In the genomic region with DNA sequence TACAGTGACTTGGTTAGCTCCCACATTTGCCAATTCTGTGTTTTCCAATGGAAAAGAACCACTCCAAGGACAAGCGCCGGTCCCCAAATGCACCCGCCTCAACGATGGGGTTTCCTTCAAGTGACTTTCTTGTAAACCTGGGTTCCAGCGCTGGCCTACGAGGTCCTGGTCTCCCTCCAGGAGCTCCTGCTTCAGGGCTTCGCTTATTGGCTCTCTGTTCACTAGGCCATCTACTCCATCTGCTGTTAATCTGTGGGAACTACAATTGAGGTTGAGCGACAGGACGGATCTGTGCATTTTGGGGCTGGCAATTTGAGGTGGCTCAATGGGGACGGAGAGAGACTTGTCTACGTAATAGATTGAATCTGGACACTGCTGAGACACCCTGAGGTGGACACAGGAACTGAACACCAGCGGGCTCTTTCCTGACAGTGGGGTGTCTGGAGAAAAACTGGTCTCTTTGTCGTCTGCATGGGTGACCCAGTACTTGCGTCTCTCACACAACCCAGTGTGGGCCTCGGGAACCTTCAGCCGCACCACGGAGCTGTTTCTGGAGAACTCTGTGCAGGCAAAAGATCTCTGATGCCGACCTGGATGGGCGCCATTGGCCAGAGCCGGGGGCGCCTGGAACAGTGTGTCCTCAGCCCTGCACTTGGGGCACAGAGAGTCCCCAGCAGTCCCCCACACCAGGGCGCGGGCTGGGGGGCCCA, we compare ENCODE assay signal across 8 cellular contexts.
DNase-seq lines count a peak whose midpoint lies in the region; ATAC-seq and TF ChIP-seq lines count a peak whose summit lies in the region.

No MANE protein-coding gene starts in this region.

- ATAC-seq in HCT116 (peak; percentile 96), Panc1 (peak; percentile 88), memory B cell (ENCODE audit: low read depth) (peak; percentile 41)

- H3K9me3 ChIP-seq in HCT116 (ENCODE audit: control insufficient read depth in 1 of 2, insufficient read depth in 1 of 2, low read depth in 1 of 2, low read length in 2 of 2) (no peaks in the 10 kb centered on the region), Panc1 (ENCODE audit: control insufficient read depth, insufficient read depth, low read depth, low read length) (no peaks in the 10 kb centered on the region)

- no peak overlapping the region for H2AFZ ChIP-seq in HCT116 (ENCODE audit: low read depth, low read length, poor library complexity, severe bottlenecking)

- H3K36me3 ChIP-seq in HCT116 (ENCODE audit: control insufficient read depth in 1 of 2, insufficient read depth in 2 of 2, low read length in 2 of 2), result no peaks in the 10 kb centered on the region
- H3K36me3 ChIP-seq in Panc1 (ENCODE audit: control insufficient read depth, insufficient read depth, low read length), result no peaks in the 10 kb centered on the region

- H3K27ac Mint-ChIP-seq in endothelial cell (ENCODE audit: unreplicated experiment) (no peak overlapping the region), memory B cell (no peak overlapping the region)

- H3K9me3 Mint-ChIP-seq in endothelial cell (ENCODE audit: unreplicated experiment), result no peaks in the 10 kb centered on the region
- H3K9me3 Mint-ChIP-seq in memory B cell, result no peaks in the 10 kb centered on the region

- H3K4me1 Mint-ChIP-seq in endothelial cell (ENCODE audit: unreplicated experiment) (peaks cover 4% of the 10 kb centered on the region), memory B cell (no peaks in the 10 kb centered on the region)

- H3K4me3 Mint-ChIP-seq in endothelial cell (ENCODE audit: unreplicated experiment) (no peak overlapping the region), memory B cell (no peak overlapping the region)

- DNase-seq in DMS 273 (lab: John Stamatoyannopoulos, UW; ENCODE audit: unreplicated experiment), result peak; percentile 59
- no peak for DNase-seq in DMS 273 treated with DMSO at 0.1 percent for 48 hours (lab: John Stamatoyannopoulos, UW)
- peak; percentile 68 for DNase-seq in HCT116 (ENCODE audit: low read depth, low spot score)
- DNase-seq in Panc1 (ENCODE audit: low read depth, low spot score), result peak; percentile 15
- DNase-seq in endothelial cell (ENCODE audit: low spot score), result peak; percentile 52
- peak in 1 of 2 donors; percentile 3 for DNase-seq in memory B cell (ENCODE audit: low spot score in 2 of 2)
- DNase-seq in activated naive CD4-positive, alpha-beta T cell treated with anti-CD3 and anti-CD28 coated beads, Interleukin-2, amount 50 U/mL, for 16 hours, result no peak
- DNase-seq in stimulated activated naive CD4-positive, alpha-beta T cell (lab: John Stamatoyannopoulos, UW), result no peak

- in situ Hi-C loops in Panc1 (cut with HindIII; ENCODE audit: low pct_unique_long_range_greater_than_20kb, low sequenced_read_pairs), result no loop called here

- peaks cover 2% of the 10 kb centered on the region for H3K27me3 Mint-ChIP-seq in endothelial cell (ENCODE audit: unreplicated experiment)
- no peaks in the 10 kb centered on the region for H3K27me3 Mint-ChIP-seq in memory B cell

- H3K27ac ChIP-seq in HCT116 (ENCODE audit: low read depth, low read length) (no peak overlapping the region), Panc1 (ENCODE audit: low read length) (no peak overlapping the region)

- H3K4me3 ChIP-seq in HCT116 (replicated peaks in 1 of 2; ENCODE audit: low read depth in 1 of 2, low read length in 2 of 2) (no peak overlapping the region), Panc1 (ENCODE audit: low read depth in 2 of 2, low read length in 2 of 2) (no peak overlapping the region)

- no peaks in the 10 kb centered on the region for H3K4me1 ChIP-seq in HCT116 (ENCODE audit: control insufficient read depth in 1 of 2, insufficient read depth in 2 of 2, low read length in 2 of 2)
- no peaks in the 10 kb centered on the region for H3K4me1 ChIP-seq in Panc1 (ENCODE audit: control insufficient read depth, insufficient read depth, low read length)

- no peaks in the 10 kb centered on the region for H3K9me2 ChIP-seq in HCT116 (ENCODE audit: insufficient read depth)

- BruUV-seq in HCT116 (replicated peaks; lab: Mats Ljungman, UMichigan) (no TSS peak), Panc1 (replicated peaks; lab: Mats Ljungman, UMichigan) (no TSS peak)

- intact Hi-C loops in HCT116 (cut with micrococcal nuclease) (loop anchor here (1.0 kb wide), 4 partner anchors 343 to 636 kb away; no protein-coding TSS in a partner anchor), Panc1 (cut with micrococcal nuclease; ENCODE audit: unreplicated experiment) (no loop called here)

- H3K79me2 ChIP-seq in HCT116 (ENCODE audit: insufficient read depth, low read length), result no peaks in the 10 kb centered on the region

- H3K27me3 ChIP-seq in HCT116 (ENCODE audit: insufficient read depth, low read length) (peaks cover 25% of the 10 kb centered on the region; the same call in 1 of the 2 replicates), Panc1 (ENCODE audit: control insufficient read depth, insufficient read depth, low read length) (no peaks in the 10 kb centered on the region)

- H3K36me3 Mint-ChIP-seq in endothelial cell (ENCODE audit: low read depth, unreplicated experiment), result no peaks in the 10 kb centered on the region
- no peaks in the 10 kb centered on the region for H3K36me3 Mint-ChIP-seq in memory B cell

- CTCF ChIA-PET in HCT116 (lab: Charles Lee), result interaction anchor here (0.6 to 2.0 kb wide), 18 partner anchors 9 to 569 kb away, joined by 3 to 35 read pairs (median 4); no protein-coding TSS in a partner anchor
- CTCF ChIA-PET in Panc1 (lab: Charles Lee), result interaction anchor here (1.0 kb wide), 2 partner anchors 368 to 570 kb away, joined by 3 to 4 read pairs; no protein-coding TSS in a partner anchor

- no peaks in the 10 kb centered on the region for H4K20me1 ChIP-seq in HCT116 (ENCODE audit: insufficient read depth)

- RAD21 ChIA-PET in HCT116 (lab: Charles Lee; ENCODE audit: low non-redundant PET in 1 of 2, low total read pairs in 2 of 2, uncharacterized antibody in 2 of 2, unreplicated experiment in 2 of 2), result interaction anchor here (0.6 to 1.0 kb wide), 4 partner anchors 344 to 570 kb away, joined by 3 to 5 read pairs (median 4); no protein-coding TSS in a partner anchor

- no peak for TF ChIP-seq POLR2A in HCT116 (IDR thresholded peaks at IDR 0.05; ENCODE audit: borderline replicate concordance, extremely low read depth, insufficient read depth, insufficient read length)

- no peak overlapping the region for H3K9ac ChIP-seq in HCT116 (ENCODE audit: low read length)

- TF ChIP-seq RAD21 in HCT116 (IDR thresholded peaks at IDR 0.05; ENCODE audit: low read depth), result peak; percentile 91

- TF ChIP-seq CTCF in HCT116 (IDR thresholded peaks at IDR 0.05 in 2 of 3, conservative IDR thresholded peaks at IDR 0.05 in 1 of 3; ENCODE audit: borderline replicate concordance in 1 of 3, insufficient read depth in 1 of 3, low read depth in 2 of 3, low read length in 2 of 3) (peak; percentile 74 to 83 (median 75)), Panc1 (IDR thresholded peaks at IDR 0.05) (peak; percentile 84), endothelial cell (IDR thresholded peaks at IDR 0.05; ENCODE audit: unreplicated experiment) (peak; percentile 62)

- no peak overlapping the region for H3K4me2 ChIP-seq in HCT116 (ENCODE audit: low read length)

- POLR2A ChIA-PET in HCT116 (lab: Charles Lee) (no interaction called here), Panc1 (lab: Charles Lee) (interaction anchor here (0.5 kb wide), 1 partner anchor 571 kb away, joined by 4 read pairs; no protein-coding TSS in a partner anchor)

TF ChIP-seq in HCT116, 20 proteins besides CTCF, POLR2A, EP300 and RAD21:
- TF ChIP-seq, protein P1, sequence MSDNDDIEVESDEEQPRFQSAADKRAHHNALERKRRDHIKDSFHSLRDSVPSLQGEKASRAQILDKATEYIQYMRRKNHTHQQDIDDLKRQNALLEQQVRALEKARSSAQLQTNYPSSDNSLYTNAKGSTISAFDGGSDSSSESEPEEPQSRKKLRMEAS (IDR thresholded peaks at IDR 0.05), result no peak
- TF ChIP-seq, protein P2, sequence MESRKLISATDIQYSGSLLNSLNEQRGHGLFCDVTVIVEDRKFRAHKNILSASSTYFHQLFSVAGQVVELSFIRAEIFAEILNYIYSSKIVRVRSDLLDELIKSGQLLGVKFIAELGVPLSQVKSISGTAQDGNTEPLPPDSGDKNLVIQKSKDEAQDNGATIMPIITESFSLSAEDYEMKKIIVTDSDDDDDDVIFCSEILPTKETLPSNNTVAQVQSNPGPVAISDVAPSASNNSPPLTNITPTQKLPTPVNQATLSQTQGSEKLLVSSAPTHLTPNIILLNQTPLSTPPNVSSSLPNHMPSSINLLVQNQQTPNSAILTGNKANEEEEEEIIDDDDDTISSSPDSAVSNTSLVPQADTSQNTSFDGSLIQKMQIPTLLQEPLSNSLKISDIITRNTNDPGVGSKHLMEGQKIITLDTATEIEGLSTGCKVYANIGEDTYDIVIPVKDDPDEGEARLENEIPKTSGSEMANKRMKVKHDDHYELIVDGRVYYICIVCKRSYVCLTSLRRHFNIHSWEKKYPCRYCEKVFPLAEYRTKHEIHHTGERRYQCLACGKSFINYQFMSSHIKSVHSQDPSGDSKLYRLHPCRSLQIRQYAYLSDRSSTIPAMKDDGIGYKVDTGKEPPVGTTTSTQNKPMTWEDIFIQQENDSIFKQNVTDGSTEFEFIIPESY (IDR thresholded peaks at IDR 0.05; ENCODE audit: extremely low read depth, insufficient replicate concordance, low read length), result no peak
- TF ChIP-seq JUND (IDR thresholded peaks at IDR 0.05), result no peak
- no peak for TF ChIP-seq TCF7L2 (IDR thresholded peaks at IDR 0.05; ENCODE audit: borderline replicate concordance, extremely low read depth, insufficient read depth, insufficient read length)
- no peak for TF ChIP-seq EGR1 (IDR thresholded peaks at IDR 0.05; ENCODE audit: low read depth)
- TF ChIP-seq ZFX (IDR thresholded peaks at IDR 0.05), result no peak
- no peak for TF ChIP-seq ZNF274 (IDR thresholded peaks at IDR 0.05; ENCODE audit: low read depth, low read length)
- no peak for TF ChIP-seq SP1 (IDR thresholded peaks at IDR 0.05; ENCODE audit: low read depth)
- TF ChIP-seq, protein P3, sequence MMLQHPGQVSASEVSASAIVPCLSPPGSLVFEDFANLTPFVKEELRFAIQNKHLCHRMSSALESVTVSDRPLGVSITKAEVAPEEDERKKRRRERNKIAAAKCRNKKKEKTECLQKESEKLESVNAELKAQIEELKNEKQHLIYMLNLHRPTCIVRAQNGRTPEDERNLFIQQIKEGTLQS (IDR thresholded peaks at IDR 0.05), result no peak

Comparison
In these comparisons a context has a peak if more than half of its experiments do, and no peak if none do; other contexts are left out.
1. DNase-seq: peak in DMS 273 (single experiment), HCT116 (single experiment), Panc1 (single experiment) and endothelial cell (single experiment); none in DMS 273 treated with DMSO at 0.1 percent for 48 hours (single experiment), activated naive CD4-positive, alpha-beta T cell treated with anti-CD3 and anti-CD28 coated beads, Interleukin-2, amount 50 U/mL, for 16 hours (single experiment) and stimulated activated naive CD4-positive, alpha-beta T cell (0 of 6).
2. ATAC-seq: peak in every context shown above with its lines; median percentile 96 in HCT116; 88 in Panc1; 41 in memory B cell.
3. Peak in every context shown above with its lines, with median percentiles within 50 percentile points of each other: CTCF ChIP-seq.